37 cellular contexts compared by ENCODE assay signal in genomic region chr17:79167486-79167885, GRCh38.
"Had no signal": no experiment of that assay in that cellular context is flagged by ENCODE, and none has a peak within 500 bp of the region (broad histone marks: within the 10 kb centered on the region; RNA-seq: fewer than 3 reads in every experiment).

No MANE protein-coding gene starts in this region.

- H3K9me3 ChIP-seq: adrenal gland, ascending aorta, body of pancreas, breast epithelium had no signal

- H3K9me3 Mint-ChIP-seq: activated naive CD4-positive, alpha-beta T cell treated with anti-CD3 and anti-CD28 coated beads for 36 hours; activated naive CD4-positive, alpha-beta T cell treated with anti-CD3 and anti-CD28 coated beads, Interleukin-2, amount 10 ng/mL, durations not matched to agents 7 days and 5 days; activated naive CD4-positive, alpha-beta T cell treated with anti-CD3 and anti-CD28 coated beads, Interleukin-2, amount 50 U/mL, for 24 hours; activated naive CD4-positive, alpha-beta T cell treated with anti-CD3 and anti-CD28 coated beads, Interleukin-2, amount 50 U/mL, for 72 hours; activated naive CD8-positive, alpha-beta T cell treated with anti-CD3 and anti-CD28 coated beads for 36 hours; activated naive CD8-positive, alpha-beta T cell treated with anti-CD3 and anti-CD28 coated beads, Interleukin-2, amount 10 ng/mL, durations not matched to agents 7 days and 5 days; activated naive CD8-positive, alpha-beta T cell treated with anti-CD3 and anti-CD28 coated beads, Interleukin-2, amount 50 U/mL, for 24 hours; activated T-cell treated with anti-CD3 and anti-CD28 coated beads, Interleukin-2, amount 50 U/mL, for 24 hours; activated T-cell treated with anti-CD3 and anti-CD28 coated beads, Interleukin-2, amount 50 U/mL, for 72 hours; activated T-helper 1 cell treated with anti-CD3 and anti-CD28 coated beads, Interleukin-12 subunit alpha, Interleukin-12 subunit beta, Interleukin-2, Interleukin-4 antibody, amounts not matched to agents 30 ng/mL and 10 ng/mL and 1 ng/mL, durations not matched to agents 14 hours and 24 hours and 36 hours; activated T-helper 17 cell treated with anti-CD3 and anti-CD28 coated beads, Interleukin-2, amount 50 U/mL, for 72 hours; activated T-helper 2 cell treated with anti-CD3 and anti-CD28 coated beads, Interferon-gamma antibody, Interleukin-2, Interleukin-4, amounts not matched to agents 10 μg/mL and 5 μg/mL and 100 μg/mL, durations not matched to agents 14 hours and 24 hours and 36 hours; brain; central memory CD8-positive, alpha-beta T cell had no signal

- H3K4me3 Mint-ChIP-seq: activated naive CD4-positive, alpha-beta T cell treated with anti-CD3 and anti-CD28 coated beads for 36 hours; activated naive CD4-positive, alpha-beta T cell treated with anti-CD3 and anti-CD28 coated beads, Interleukin-2, amount 10 ng/mL, durations not matched to agents 7 days and 5 days; activated naive CD4-positive, alpha-beta T cell treated with anti-CD3 and anti-CD28 coated beads, Interleukin-2, amount 50 U/mL, for 24 hours; activated naive CD8-positive, alpha-beta T cell; activated naive CD8-positive, alpha-beta T cell treated with anti-CD3 and anti-CD28 coated beads for 36 hours; activated naive CD8-positive, alpha-beta T cell treated with anti-CD3 and anti-CD28 coated beads, Interleukin-2, amount 10 ng/mL, durations not matched to agents 7 days and 5 days; activated naive CD8-positive, alpha-beta T cell treated with anti-CD3 and anti-CD28 coated beads, Interleukin-2, amount 50 U/mL, for 24 hours; activated T-cell treated with anti-CD3 and anti-CD28 coated beads, Interleukin-2, amount 50 U/mL, for 24 hours; activated T-cell treated with anti-CD3 and anti-CD28 coated beads, Interleukin-2, amount 50 U/mL, for 72 hours; activated T-helper 1 cell treated with anti-CD3 and anti-CD28 coated beads, Interleukin-12 subunit alpha, Interleukin-12 subunit beta, Interleukin-2, Interleukin-4 antibody, amounts not matched to agents 30 ng/mL and 10 ng/mL and 1 ng/mL, durations not matched to agents 14 hours and 24 hours and 36 hours; activated T-helper 17 cell treated with anti-CD3 and anti-CD28 coated beads, Interleukin-2, amount 50 U/mL, for 72 hours; brain; central memory CD8-positive, alpha-beta T cell had no signal

- H3K27ac ChIP-seq: adrenal gland, ascending aorta, body of pancreas, brain microvascular endothelial cell, breast epithelium, cardiac muscle cell had no signal

- DNase-seq: activated effector memory CD4-positive, alpha-beta T cell treated with anti-CD3 and anti-CD28 coated beads, Interleukin-2, amount 50 U/mL, for 16 hours; activated effector memory CD4-positive, alpha-beta T cell treated with Interleukin-2 at 50 U/mL for 16 hours; activated gamma-delta T cell; activated gamma-delta T cell treated with Interleukin-2 at 50 U/mL for 16 hours; activated naive CD4-positive, alpha-beta T cell; activated naive CD4-positive, alpha-beta T cell treated with anti-CD3 and anti-CD28 coated beads for 36 hours; activated naive CD4-positive, alpha-beta T cell treated with anti-CD3 and anti-CD28 coated beads, Interleukin-2, amount 10 ng/mL, durations not matched to agents 7 days and 5 days; activated naive CD4-positive, alpha-beta T cell treated with anti-CD3 and anti-CD28 coated beads, Interleukin-2, amount 50 U/mL, for 16 hours; activated naive CD4-positive, alpha-beta T cell treated with Interleukin-2 at 50 U/mL for 16 hours; activated naive CD8-positive, alpha-beta T cell treated with anti-CD3 and anti-CD28 coated beads for 36 hours; activated naive CD8-positive, alpha-beta T cell treated with anti-CD3 and anti-CD28 coated beads, Interleukin-2, amount 10 ng/mL, durations not matched to agents 7 days and 5 days; activated naive CD8-positive, alpha-beta T cell treated with anti-CD3 and anti-CD28 coated beads, Interleukin-2, amount 50 U/mL, for 24 hours; activated T-cell treated with anti-CD3 and anti-CD28 coated beads, Interleukin-2, amount 50 U/mL, for 1 hour; activated T-cell treated with anti-CD3 and anti-CD28 coated beads, Interleukin-2, amount 50 U/mL, for 24 hours; activated T-cell treated with anti-CD3 and anti-CD28 coated beads, Interleukin-2, amount 50 U/mL, for 48 hours; activated T-cell treated with anti-CD3 and anti-CD28 coated beads, Interleukin-2, amount 50 U/mL, for 72 hours; adrenal gland; amniotic stem cell; amygdala; anterior cingulate cortex; aorta; brain microvascular endothelial cell; caudate nucleus; central memory CD4-positive, alpha-beta T cell; cerebellar nuclear complex had no signal

- H3K4me1 Mint-ChIP-seq: activated naive CD4-positive, alpha-beta T cell treated with anti-CD3 and anti-CD28 coated beads, Interleukin-2, amount 10 ng/mL, durations not matched to agents 7 days and 5 days; activated naive CD4-positive, alpha-beta T cell treated with anti-CD3 and anti-CD28 coated beads, Interleukin-2, amount 50 U/mL, for 24 hours; activated naive CD8-positive, alpha-beta T cell treated with anti-CD3 and anti-CD28 coated beads for 36 hours; activated naive CD8-positive, alpha-beta T cell treated with anti-CD3 and anti-CD28 coated beads, Interleukin-2, amount 10 ng/mL, durations not matched to agents 7 days and 5 days; activated naive CD8-positive, alpha-beta T cell treated with anti-CD3 and anti-CD28 coated beads, Interleukin-2, amount 50 U/mL, for 24 hours; activated T-helper 17 cell treated with anti-CD3 and anti-CD28 coated beads, Interleukin-2, amount 50 U/mL, for 72 hours; central memory CD8-positive, alpha-beta T cell had no signal

- H3K27me3 Mint-ChIP-seq: activated naive CD4-positive, alpha-beta T cell treated with anti-CD3 and anti-CD28 coated beads, Interleukin-2, amount 50 U/mL, for 24 hours; activated naive CD8-positive, alpha-beta T cell; activated naive CD8-positive, alpha-beta T cell treated with anti-CD3 and anti-CD28 coated beads for 36 hours; activated naive CD8-positive, alpha-beta T cell treated with anti-CD3 and anti-CD28 coated beads, Interleukin-2, amount 10 ng/mL, durations not matched to agents 7 days and 5 days; activated T-cell treated with anti-CD3 and anti-CD28 coated beads, Interleukin-2, amount 50 U/mL, for 24 hours had no signal

- H3K4me1 ChIP-seq: adrenal gland, ascending aorta, body of pancreas, breast epithelium had no signal

- H3K36me3 Mint-ChIP-seq: activated naive CD4-positive, alpha-beta T cell treated with anti-CD3 and anti-CD28 coated beads, Interleukin-2, amount 10 ng/mL, durations not matched to agents 7 days and 5 days; activated naive CD4-positive, alpha-beta T cell treated with anti-CD3 and anti-CD28 coated beads, Interleukin-2, amount 50 U/mL, for 24 hours; activated naive CD4-positive, alpha-beta T cell treated with anti-CD3 and anti-CD28 coated beads, Interleukin-2, amount 50 U/mL, for 72 hours; activated naive CD8-positive, alpha-beta T cell; activated naive CD8-positive, alpha-beta T cell treated with anti-CD3 and anti-CD28 coated beads for 36 hours; activated naive CD8-positive, alpha-beta T cell treated with anti-CD3 and anti-CD28 coated beads, Interleukin-2, amount 10 ng/mL, durations not matched to agents 7 days and 5 days; brain had no signal

- ATAC-seq: activated naive CD4-positive, alpha-beta T cell treated with anti-CD3 and anti-CD28 coated beads, Interleukin-2, amount 50 U/mL, for 72 hours; activated naive CD8-positive, alpha-beta T cell treated with anti-CD3 and anti-CD28 coated beads, Interleukin-2, amount 50 U/mL, for 24 hours; activated T-cell treated with anti-CD3 and anti-CD28 coated beads, Interleukin-2, amount 50 U/mL, for 72 hours; activated T-helper 17 cell treated with anti-CD3 and anti-CD28 coated beads, Interleukin-2, amount 50 U/mL, for 72 hours; body of pancreas had no signal

- H3K27ac Mint-ChIP-seq: activated naive CD4-positive, alpha-beta T cell treated with anti-CD3 and anti-CD28 coated beads for 36 hours; activated naive CD4-positive, alpha-beta T cell treated with anti-CD3 and anti-CD28 coated beads, Interleukin-2, amount 10 ng/mL, durations not matched to agents 7 days and 5 days; activated naive CD4-positive, alpha-beta T cell treated with anti-CD3 and anti-CD28 coated beads, Interleukin-2, amount 50 U/mL, for 24 hours; activated naive CD4-positive, alpha-beta T cell treated with anti-CD3 and anti-CD28 coated beads, Interleukin-2, amount 50 U/mL, for 72 hours; activated naive CD8-positive, alpha-beta T cell; activated naive CD8-positive, alpha-beta T cell treated with anti-CD3 and anti-CD28 coated beads for 36 hours; activated naive CD8-positive, alpha-beta T cell treated with anti-CD3 and anti-CD28 coated beads, Interleukin-2, amount 10 ng/mL, durations not matched to agents 7 days and 5 days; activated naive CD8-positive, alpha-beta T cell treated with anti-CD3 and anti-CD28 coated beads, Interleukin-2, amount 50 U/mL, for 24 hours; activated T-cell treated with anti-CD3 and anti-CD28 coated beads, Interleukin-2, amount 50 U/mL, for 24 hours; activated T-cell treated with anti-CD3 and anti-CD28 coated beads, Interleukin-2, amount 50 U/mL, for 72 hours; activated T-helper 1 cell treated with anti-CD3 and anti-CD28 coated beads, Interleukin-12 subunit alpha, Interleukin-12 subunit beta, Interleukin-2, Interleukin-4 antibody, amounts not matched to agents 30 ng/mL and 10 ng/mL and 1 ng/mL, durations not matched to agents 14 hours and 24 hours and 36 hours; activated T-helper 17 cell treated with anti-CD3 and anti-CD28 coated beads, Interleukin-2, amount 50 U/mL, for 72 hours; activated T-helper 2 cell treated with anti-CD3 and anti-CD28 coated beads, Interferon-gamma antibody, Interleukin-2, Interleukin-4, amounts not matched to agents 10 μg/mL and 5 μg/mL and 100 μg/mL, durations not matched to agents 14 hours and 24 hours and 36 hours; brain had no signal

- H3K4me3 ChIP-seq: adrenal gland, ascending aorta, body of pancreas, breast epithelium, cardiac muscle cell had no signal

- H3K36me3 ChIP-seq: adrenal gland, ascending aorta, brain microvascular endothelial cell, breast epithelium, cardiac muscle cell had no signal

- H3K27me3 ChIP-seq: cardiac muscle cell had no signal
